Comparison of ENCODE assay signal across 8 cellular contexts in the genomic region with DNA sequence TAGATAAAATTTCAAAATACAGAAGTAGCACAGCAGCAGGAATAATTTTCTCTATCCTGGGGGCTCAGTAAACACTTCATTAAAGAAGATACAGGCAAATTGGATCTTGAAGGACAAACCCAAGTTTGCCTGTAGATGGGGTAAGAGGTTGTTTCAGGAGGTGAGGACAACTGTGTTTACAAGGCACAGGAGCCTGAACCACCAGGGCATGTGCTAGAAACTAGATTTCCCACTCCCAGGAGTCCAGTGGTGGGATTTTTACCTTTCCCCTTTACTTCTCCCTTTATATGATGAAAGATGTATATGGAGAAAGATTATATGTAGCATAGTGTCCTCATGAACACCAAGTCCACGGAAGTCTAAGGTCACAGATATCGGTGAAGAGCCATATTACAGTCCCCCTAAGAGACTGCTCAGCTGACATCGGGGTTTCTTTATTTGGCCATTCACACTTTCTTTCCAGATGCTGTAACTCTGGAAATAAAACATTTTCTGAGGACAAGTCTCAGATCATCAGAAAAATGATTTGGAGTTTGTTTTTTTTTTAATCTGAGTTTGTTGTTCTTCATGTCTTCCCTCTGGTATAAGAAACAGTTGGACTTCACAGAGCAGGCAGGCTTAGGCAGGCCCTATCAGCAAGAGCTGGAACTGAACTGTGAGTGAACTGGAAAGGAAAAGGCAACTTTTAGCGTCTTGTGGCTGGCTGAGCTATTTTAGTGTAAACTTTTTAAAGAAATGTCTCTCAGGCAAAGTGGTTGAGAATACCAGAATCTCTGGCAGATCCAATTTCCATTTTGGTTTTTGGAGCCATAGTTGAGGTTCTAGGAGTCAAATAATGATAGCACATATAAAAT. TPM values are rescaled to one million over a fixed set of nuclear protein-coding genes. Genes with fewer than 3 reads are reported as not detected.
DNase-seq lines count a peak whose midpoint lies in the region; ATAC-seq and TF ChIP-seq lines count a peak whose summit lies in the region.

No MANE protein-coding gene starts in this region.

- ATAC-seq in naive B cell (ENCODE audit: low read depth in 2 of 2), result peak; percentile 77 to 84
- ATAC-seq in GM18505 (IDR thresholded peaks at IDR 0.05; ENCODE audit: unreplicated experiment), result no peak

- in situ Hi-C loops in KBM-7 (cut with MboI; ENCODE audit: low pct_unique_long_range_greater_than_20kb, low sequenced_read_pairs), result no loop called here

- TF ChIP-seq POLR2A in GM18505 (IDR thresholded peaks at IDR 0.05; ENCODE audit: borderline replicate concordance, extremely low read depth, insufficient read depth, insufficient read length), result no peak

- H3K27ac Mint-ChIP-seq in activated CD4-positive, alpha-beta T cell treated with anti-CD3 and anti-CD28 coated beads, Interleukin-2, amount 10 ng/mL, durations not matched to agents 7 days and 5 days, result peak overlapping the region; percentile 87
- peak overlapping the region in 4 of 6 donors; percentile 74 to 94 (median 82) for H3K27ac Mint-ChIP-seq in naive B cell

- DNase-seq in activated CD4-positive, alpha-beta T cell treated with anti-CD3 and anti-CD28 coated beads, Interleukin-2, amount 10 ng/mL, durations not matched to agents 7 days and 5 days, result peak; percentile 63
- DNase-seq in activated CD4-positive, alpha-beta T cell treated with anti-CD3 and anti-CD28 coated beads for 48 hours, result no peak
- DNase-seq in KBM-7 (peak; percentile 55), naive B cell (peak; percentile 47), activated gamma-delta T cell treated with Interleukin-2 at 50 U/mL for 16 hours (no peak), activated gamma-delta T cell (lab: John Stamatoyannopoulos, UW) (no peak)
- peak; percentile 61 for DNase-seq in central memory CD4-positive, alpha-beta T cell

- H3K9me3 Mint-ChIP-seq in activated CD4-positive, alpha-beta T cell treated with anti-CD3 and anti-CD28 coated beads, Interleukin-2, amount 10 ng/mL, durations not matched to agents 7 days and 5 days, result no peaks in the 10 kb centered on the region
- H3K9me3 Mint-ChIP-seq in naive B cell, result no peaks in the 10 kb centered on the region

- POLR2A ChIA-PET in activated CD4-positive, alpha-beta T cell treated with anti-CD3 and anti-CD28 coated beads, Interleukin-2, amount 10 ng/mL, durations not matched to agents 7 days and 5 days (lab: Charles Lee), result interaction anchor here (1.1 kb wide), 1 partner anchor 9 kb away, joined by 4 read pairs; no protein-coding TSS in a partner anchor

- peaks cover 68% of the 10 kb centered on the region for H3K4me1 Mint-ChIP-seq in activated CD4-positive, alpha-beta T cell treated with anti-CD3 and anti-CD28 coated beads, Interleukin-2, amount 10 ng/mL, durations not matched to agents 7 days and 5 days
- peaks cover 19 to 39% (median 34%) of the 10 kb centered on the region in 3 donors for H3K4me1 Mint-ChIP-seq in naive B cell

- H3K27me3 Mint-ChIP-seq in activated CD4-positive, alpha-beta T cell treated with anti-CD3 and anti-CD28 coated beads, Interleukin-2, amount 10 ng/mL, durations not matched to agents 7 days and 5 days, result no peaks in the 10 kb centered on the region
- H3K27me3 Mint-ChIP-seq in naive B cell, result no peaks in the 10 kb centered on the region

- CTCF ChIA-PET in activated CD4-positive, alpha-beta T cell treated with anti-CD3 and anti-CD28 coated beads, Interleukin-2, amount 10 ng/mL, durations not matched to agents 7 days and 5 days (lab: Charles Lee), result interaction anchor here (0.6 to 1.9 kb wide), 6 partner anchors 10 to 136 kb away, joined by 3 to 4 read pairs (median 3); no protein-coding TSS in a partner anchor

- H3K4me3 Mint-ChIP-seq in activated CD4-positive, alpha-beta T cell treated with anti-CD3 and anti-CD28 coated beads, Interleukin-2, amount 10 ng/mL, durations not matched to agents 7 days and 5 days, result no peak overlapping the region
- H3K4me3 Mint-ChIP-seq in naive B cell, result peak overlapping the region in 2 of 8 donors; percentile 10 to 76

- peaks cover 3% of the 10 kb centered on the region for H3K36me3 Mint-ChIP-seq in activated CD4-positive, alpha-beta T cell treated with anti-CD3 and anti-CD28 coated beads, Interleukin-2, amount 10 ng/mL, durations not matched to agents 7 days and 5 days (ENCODE audit: low read depth)
- no peaks in the 10 kb centered on the region for H3K36me3 Mint-ChIP-seq in naive B cell

RNA-seq across cellular contexts. Expression of gene EVL, which starts 8.0 kb away (rescaled TPM):
- total RNA-seq in activated CD4-positive, alpha-beta T cell treated with anti-CD3 and anti-CD28 coated beads, Interleukin-2, amount 10 ng/mL, durations not matched to agents 7 days and 5 days, result 1,000 to 10,000 TPM; 1,017 to 1,048 TPM
- polyA plus RNA-seq in naive B cell (ENCODE audit: low read depth in 6 of 6), result 100 to 1,000 TPM in 2 of 6 donors, 10 to 100 TPM in 4; 76.5 to 135 (median 89.8) TPM

Comparison
In these comparisons a context has a peak if more than half of its experiments do, and no peak if none do; other contexts are left out.
1. DNase-seq: peak in activated CD4-positive, alpha-beta T cell treated with anti-CD3 and anti-CD28 coated beads, Interleukin-2, amount 10 ng/mL, durations not matched to agents 7 days and 5 days (single experiment), KBM-7 (single experiment), central memory CD4-positive, alpha-beta T cell (single experiment) and naive B cell (single experiment); none in activated CD4-positive, alpha-beta T cell treated with anti-CD3 and anti-CD28 coated beads for 48 hours (single experiment), activated gamma-delta T cell treated with Interleukin-2 at 50 U/mL for 16 hours (single experiment) and activated gamma-delta T cell (single experiment).